In the genomic region with DNA sequence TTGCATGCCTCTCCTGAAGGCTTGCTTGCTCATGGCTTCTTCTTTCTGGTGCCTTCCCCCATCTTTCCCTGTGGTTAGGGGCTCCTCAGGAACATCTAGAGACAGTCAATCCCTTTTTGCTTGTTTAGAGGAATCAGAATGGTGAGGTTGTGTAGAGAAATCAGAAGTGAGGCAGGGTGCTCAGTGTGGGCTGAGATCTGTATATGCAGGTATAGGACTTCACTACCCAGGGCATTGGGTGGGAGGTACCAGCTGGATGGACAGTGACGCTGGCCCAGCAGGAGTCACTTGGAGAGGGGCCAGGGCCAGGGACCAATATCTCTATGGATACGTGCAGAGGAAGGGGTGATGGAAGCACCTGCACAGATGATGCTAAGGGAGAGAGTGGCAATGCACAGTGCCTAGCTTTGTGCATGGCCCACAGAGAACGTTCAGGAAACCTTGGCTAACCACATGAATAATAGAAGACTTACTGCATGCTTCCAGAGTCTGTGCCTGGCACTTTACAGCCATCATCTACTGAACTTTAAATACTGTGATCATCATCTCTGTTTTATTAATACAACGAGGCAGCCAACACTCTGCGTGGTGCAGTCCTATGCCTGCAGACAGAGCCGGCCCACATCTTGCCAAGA, we compare ENCODE assay signal across 14 cellular contexts.
"Had no signal": no experiment of that assay in that cellular context is flagged by ENCODE, and none has a peak within 500 bp of the region (broad histone marks: within the 10 kb centered on the region; RNA-seq: fewer than 3 reads in every experiment).

No MANE protein-coding gene starts in this region.

- H3K27ac Mint-ChIP-seq: activated CD4-positive, alpha-beta memory T cell treated with anti-CD3 and anti-CD28 coated beads, Interleukin-2, amount 10 ng/mL, durations not matched to agents 7 days and 5 days; activated CD4-positive, alpha-beta T cell treated with anti-CD3 and anti-CD28 coated beads for 36 hours; activated T-cell treated with anti-CD3 and anti-CD28 coated beads, Interleukin-2, amount 50 U/mL, for 24 hours; natural killer cell; stimulated activated naive B cell treated with anti-CD40 and anti-IgM and Interleukin-4, amounts not matched to agents 10 μg/mL and 1 μg/mL and 100 μg/mL, for 72 hours had no signal

- H3K36me3 Mint-ChIP-seq: natural killer cell; stimulated activated naive B cell treated with anti-CD40 and anti-IgM and Interleukin-4, amounts not matched to agents 10 μg/mL and 1 μg/mL and 100 μg/mL, for 72 hours had no signal

- H3K4me3 ChIP-seq: transverse colon had no signal

- H3K27ac ChIP-seq: transverse colon had no signal

- H3K36me3 ChIP-seq: transverse colon had no signal

- H3K27me3 Mint-ChIP-seq: activated CD4-positive, alpha-beta memory T cell treated with anti-CD3 and anti-CD28 coated beads, Interleukin-2, amount 10 ng/mL, durations not matched to agents 7 days and 5 days; activated T-cell treated with anti-CD3 and anti-CD28 coated beads, Interleukin-2, amount 50 U/mL, for 24 hours; stimulated activated naive B cell treated with anti-CD40 and anti-IgM and Interleukin-4, amounts not matched to agents 10 μg/mL and 1 μg/mL and 100 μg/mL, for 72 hours had no signal

- FAIRE-seq: colon, endometrium had no signal

- DNase-seq: activated CD4-positive, alpha-beta memory T cell treated with anti-CD3 and anti-CD28 coated beads, Interleukin-2, amount 10 ng/mL, durations not matched to agents 7 days and 5 days; activated CD4-positive, alpha-beta T cell treated with anti-CD3 and anti-CD28 coated beads for 36 hours; activated naive CD4-positive, alpha-beta T cell treated with anti-CD3 and anti-CD28 coated beads, Interleukin-2, amount 50 U/mL, for 16 hours; activated T-cell treated with anti-CD3 and anti-CD28 coated beads, Interleukin-2, amount 50 U/mL, for 24 hours; glutamatergic neuron; hypothalamus; left ventricle myocardium superior; natural killer cell; stimulated activated CD4-positive, alpha-beta T cell treated with anti-CD3 and anti-CD28 coated beads, Interleukin-1b, Interleukin-23, amount 100 ng/mL, for 48 hours; stimulated activated naive B cell treated with anti-CD40 and anti-IgM and Interleukin-4, amounts not matched to agents 10 μg/mL and 1 μg/mL and 100 μg/mL, for 72 hours; substantia nigra had no signal

- H3K4me1 Mint-ChIP-seq: activated CD4-positive, alpha-beta memory T cell treated with anti-CD3 and anti-CD28 coated beads, Interleukin-2, amount 10 ng/mL, durations not matched to agents 7 days and 5 days; activated CD4-positive, alpha-beta T cell treated with anti-CD3 and anti-CD28 coated beads for 36 hours; natural killer cell; stimulated activated naive B cell treated with anti-CD40 and anti-IgM and Interleukin-4, amounts not matched to agents 10 μg/mL and 1 μg/mL and 100 μg/mL, for 72 hours had no signal

- ATAC-seq: activated CD4-positive, alpha-beta T cell treated with anti-CD3 and anti-CD28 coated beads for 36 hours; left ventricle myocardium superior; natural killer cell; stimulated activated naive B cell treated with anti-CD40 and anti-IgM and Interleukin-4, amounts not matched to agents 10 μg/mL and 1 μg/mL and 100 μg/mL, for 72 hours had no signal

- H3K4me3 Mint-ChIP-seq: activated CD4-positive, alpha-beta memory T cell treated with anti-CD3 and anti-CD28 coated beads, Interleukin-2, amount 10 ng/mL, durations not matched to agents 7 days and 5 days; activated CD4-positive, alpha-beta T cell treated with anti-CD3 and anti-CD28 coated beads for 36 hours; activated T-cell treated with anti-CD3 and anti-CD28 coated beads, Interleukin-2, amount 50 U/mL, for 24 hours; natural killer cell; stimulated activated naive B cell treated with anti-CD40 and anti-IgM and Interleukin-4, amounts not matched to agents 10 μg/mL and 1 μg/mL and 100 μg/mL, for 72 hours had no signal

- H3K27me3 ChIP-seq: transverse colon had no signal

- H3K9me3 Mint-ChIP-seq: activated CD4-positive, alpha-beta memory T cell treated with anti-CD3 and anti-CD28 coated beads, Interleukin-2, amount 10 ng/mL, durations not matched to agents 7 days and 5 days; activated T-cell treated with anti-CD3 and anti-CD28 coated beads, Interleukin-2, amount 50 U/mL, for 24 hours; stimulated activated naive B cell treated with anti-CD40 and anti-IgM and Interleukin-4, amounts not matched to agents 10 μg/mL and 1 μg/mL and 100 μg/mL, for 72 hours had no signal

- H3K9me3 ChIP-seq: transverse colon had no signal
